Comparison of ENCODE assay signal across 8 cellular contexts in the genomic region with DNA sequence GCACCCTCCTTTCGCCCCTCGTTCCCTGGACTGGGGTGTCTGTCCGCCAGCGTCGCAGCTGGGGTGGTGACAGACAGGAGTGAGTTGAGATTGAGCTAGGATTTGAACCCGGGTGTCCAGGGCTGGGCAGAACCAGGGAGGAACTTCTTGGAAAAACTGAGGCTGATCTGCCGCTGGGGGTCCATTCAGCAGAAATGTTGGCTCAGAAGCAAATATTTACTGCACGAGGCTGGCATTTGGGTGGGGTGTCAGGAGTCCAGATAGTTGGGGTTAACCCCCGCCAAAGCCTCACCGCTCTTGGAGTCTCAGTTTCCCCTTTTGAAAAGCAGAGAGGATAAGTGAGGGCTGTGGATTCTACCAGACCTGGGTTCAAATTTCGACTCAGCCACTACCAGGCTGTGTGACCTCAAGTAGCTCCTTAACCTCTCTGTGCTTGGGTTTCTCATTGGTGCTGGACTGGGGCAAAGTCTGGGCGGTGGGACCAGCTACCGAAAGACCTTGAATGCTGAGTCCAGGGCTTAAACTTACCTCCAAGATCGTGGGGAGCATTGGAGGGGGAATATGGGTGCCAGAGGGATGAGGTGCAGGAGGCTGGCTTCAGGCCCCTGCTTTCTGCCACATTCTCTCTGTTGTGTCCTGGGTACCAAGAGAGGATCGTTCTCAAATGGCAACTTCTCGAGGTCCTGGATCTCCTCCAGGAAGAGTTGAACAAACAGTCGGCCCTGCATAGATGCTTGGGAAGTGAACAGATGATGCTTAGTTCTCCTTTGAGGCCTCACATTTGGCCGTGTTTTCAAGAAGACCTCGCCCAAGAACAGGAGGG. TPM values are rescaled to one million over a fixed set of nuclear protein-coding genes. Genes with fewer than 3 reads are reported as not detected.
DNase-seq lines count a peak whose midpoint lies in the region; ATAC-seq and TF ChIP-seq lines count a peak whose summit lies in the region.

No MANE protein-coding gene starts in this region.

- DNase-seq in NB4 (ENCODE audit: low read depth) = no peak
- no peak for DNase-seq in nephron progenitor cell
- DNase-seq in NCI-H1417 treated with DMSO at 0.1 percent for 48 hours (lab: John Stamatoyannopoulos, UW) = no peak
- no peak for DNase-seq in effector CD4-positive, alpha-beta T cell

- H3K27ac ChIP-seq in C4-2B (peak overlapping the region; percentile 82), ectodermal cell (ENCODE audit: insufficient read depth, low read depth, low read length, poor library complexity, severe bottlenecking) (no peak overlapping the region)

- no peak for TF ChIP-seq POLR2A in NB4 (IDR thresholded peaks at IDR 0.05; ENCODE audit: extremely low read depth, insufficient read length)

- no peaks in the 10 kb centered on the region for H3K9me3 Mint-ChIP-seq in nephron progenitor cell

- TF ChIP-seq CTCF in C4-2B (conservative IDR thresholded peaks at IDR 0.05) = no peak
- TF ChIP-seq CTCF in NB4 (IDR thresholded peaks at IDR 0.05; ENCODE audit: low read depth, low read length) = no peak
- TF ChIP-seq CTCF in nephron progenitor cell (IDR thresholded peaks at IDR 0.05) = no peak

- no peaks in the 10 kb centered on the region for H3K4me1 ChIP-seq in ectodermal cell (ENCODE audit: control insufficient read depth, insufficient read depth, low read length)

- H3K36me3 ChIP-seq in ectodermal cell (ENCODE audit: control insufficient read depth, insufficient read depth, low read length) = no peaks in the 10 kb centered on the region

- H3K4me3 Mint-ChIP-seq in nephron progenitor cell = peak overlapping the region; percentile 87

- H3K27me3 ChIP-seq in ectodermal cell (ENCODE audit: control insufficient read depth, insufficient read depth, low read length, poor library complexity, severe bottlenecking) = no peaks in the 10 kb centered on the region

- H3K4me3 ChIP-seq in NB4 (ENCODE audit: low read depth, low read length) = peak overlapping the region; percentile 57
- peak overlapping the region; percentile 50 for H3K4me3 ChIP-seq in ectodermal cell (ENCODE audit: insufficient read depth, low read depth, low read length)

- peaks cover 6% of the 10 kb centered on the region for H3K27me3 Mint-ChIP-seq in nephron progenitor cell (ENCODE audit: low read depth, poor library complexity)

- WGBS in ectodermal cell, 2 experiments = 58% methylated on average over 19 of the region's 19 CpGs

- H3K36me3 Mint-ChIP-seq in nephron progenitor cell (ENCODE audit: low read depth) = no peaks in the 10 kb centered on the region

- peaks cover 40% of the 10 kb centered on the region for H3K4me1 Mint-ChIP-seq in nephron progenitor cell

- ATAC-seq in GM21619 (IDR thresholded peaks at IDR 0.05; ENCODE audit: unreplicated experiment) (no peak), HG03097 (IDR thresholded peaks at IDR 0.05; ENCODE audit: low FRiP score, unreplicated experiment) (no peak)

- H3K9me3 ChIP-seq in ectodermal cell (ENCODE audit: control insufficient read depth, low read length) = no peaks in the 10 kb centered on the region

- no peak overlapping the region for H3K27ac Mint-ChIP-seq in nephron progenitor cell

RNA-seq across cellular contexts. Expression of gene MAST3, which starts 21.1 kb away (rescaled TPM):
- polyA plus RNA-seq in ectodermal cell (2013, experiment 1 of 4) = 9.7 TPM
- polyA plus RNA-seq in ectodermal cell (2013, experiment 2 of 4) = 8.0 TPM
- 6.9 TPM for polyA plus RNA-seq in ectodermal cell (2013, experiment 3 of 4)
- polyA plus RNA-seq in ectodermal cell (2013, experiment 4 of 4) = 7.7 TPM

RNA-seq across cellular contexts. Expression of gene IL12RB1, which starts 31.9 kb away (rescaled TPM):
- polyA plus RNA-seq in ectodermal cell (2013, experiment 1 of 4) = not detected
- not detected for polyA plus RNA-seq in ectodermal cell (2013, experiment 2 of 4)
- polyA plus RNA-seq in ectodermal cell (2013, experiment 3 of 4) = not detected
- not detected for polyA plus RNA-seq in ectodermal cell (2013, experiment 4 of 4)

RNA-seq across cellular contexts. Expression of gene PIK3R2, which starts 34.3 kb away (rescaled TPM):
- polyA plus RNA-seq in ectodermal cell (2013, experiment 1 of 4) = 73.4 TPM
- polyA plus RNA-seq in ectodermal cell (2013, experiment 2 of 4) = 77.9 TPM
- 59.4 TPM for polyA plus RNA-seq in ectodermal cell (2013, experiment 3 of 4)
- polyA plus RNA-seq in ectodermal cell (2013, experiment 4 of 4) = 63.4 TPM

RNA-seq across cellular contexts. Expression of gene IFI30, which starts 55.0 kb away (rescaled TPM):
- polyA plus RNA-seq in ectodermal cell (2013, experiment 1 of 4) = 2.1 TPM
- polyA plus RNA-seq in ectodermal cell (2013, experiment 2 of 4) = 2.3 TPM
- polyA plus RNA-seq in ectodermal cell (2013, experiment 3 of 4) = 1.7 TPM
- 1.8 TPM for polyA plus RNA-seq in ectodermal cell (2013, experiment 4 of 4)
